1 cellular context compared by ENCODE assay signal in genomic region chr14:22928237-22929103, GRCh38.
TF ChIP-seq lines count a peak whose summit lies in the region.

No MANE protein-coding gene starts in this region.

TF ChIP-seq in endothelial cell of umbilical vein, 7 proteins besides CTCF, POLR2A, EP300 and RAD21 (continued from another document):
- no peak for TF ChIP-seq FOS (IDR thresholded peaks at IDR 0.05; ENCODE audit: borderline replicate concordance, insufficient read depth, low read length)
- TF ChIP-seq GATA2 (IDR thresholded peaks at IDR 0.05; ENCODE audit: insufficient read depth, insufficient read length, low read depth, low read length): no peak
- TF ChIP-seq MAX (IDR thresholded peaks at IDR 0.05; ENCODE audit: insufficient read depth, insufficient read length): no peak
- TF ChIP-seq POLR2AphosphoS5 (IDR thresholded peaks at IDR 0.05; ENCODE audit: insufficient read depth, low read depth, low read length): no peak
